18 cellular contexts compared by ENCODE assay signal in the genomic region with DNA sequence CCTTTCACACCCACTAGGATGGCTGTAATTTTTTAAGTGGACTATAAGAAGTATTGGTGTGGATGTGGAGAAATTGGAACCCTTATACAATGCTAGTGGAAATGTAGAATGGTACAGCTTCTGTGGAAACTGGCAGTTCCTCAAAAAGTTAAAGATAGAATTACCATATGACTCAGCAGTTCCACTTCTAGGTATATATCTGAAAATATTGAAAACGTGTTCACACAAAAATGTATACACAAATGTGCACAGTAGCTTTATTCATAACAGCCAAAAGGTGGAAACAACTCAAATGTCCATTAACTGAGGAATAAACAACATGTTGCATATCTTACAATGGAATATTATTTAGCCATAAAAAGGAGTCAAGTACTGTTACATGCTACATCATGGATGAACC. TPM values are rescaled to one million over a fixed set of nuclear protein-coding genes. Genes with fewer than 3 reads are reported as not detected.
DNase-seq lines count a peak whose midpoint lies in the region; ATAC-seq and TF ChIP-seq lines count a peak whose summit lies in the region.
"Had no signal": no experiment of that assay in that cellular context is flagged by ENCODE, and none has a peak within 500 bp of the region (broad histone marks: within the 10 kb centered on the region; RNA-seq: fewer than 3 reads in every experiment).

No MANE protein-coding gene starts in this region.

- H3K9me3 ChIP-seq in BE2C (no peaks in the 10 kb centered on the region), tibial artery (no peaks in the 10 kb centered on the region)
- H3K9me3 ChIP-seq: MG63, sigmoid colon, thoracic aorta had no signal

- no peaks in the 10 kb centered on the region for H3K27me3 ChIP-seq in BE2C
- H3K27me3 ChIP-seq in tibial artery, result no peaks in the 10 kb centered on the region
- H3K27me3 ChIP-seq: MG63, sigmoid colon had no signal

- ATAC-seq in GM18861 (IDR thresholded peaks at IDR 0.05; ENCODE audit: unreplicated experiment) (peak; percentile 50), HG03342 (IDR thresholded peaks at IDR 0.05; ENCODE audit: unreplicated experiment) (peak; percentile 59), GM21423 (IDR thresholded peaks at IDR 0.05; ENCODE audit: unreplicated experiment) (no peak), omental fat pad (ENCODE audit: low FRiP score) (no peak)
- ATAC-seq: activated CD4-positive, alpha-beta T cell treated with anti-CD3 and anti-CD28 coated beads for 36 hours; esophagus mucosa had no signal

- intact Hi-C loops in tibial artery (cut with DNase I; ENCODE audit: low total_unique reads), result no loop called here

- no peak overlapping the region for H3K4me3 ChIP-seq in BE2C (ENCODE audit: low read depth, low read length)
- H3K4me3 ChIP-seq in tibial artery, result no peak overlapping the region
- H3K4me3 ChIP-seq: MG63, sigmoid colon, thoracic aorta had no signal

- no peak overlapping the region for H3K27ac ChIP-seq in tibial artery
- H3K27ac ChIP-seq: sigmoid colon, thoracic aorta had no signal

- H3K4me1 ChIP-seq in BE2C (no peaks in the 10 kb centered on the region), tibial artery (no peaks in the 10 kb centered on the region)
- H3K4me1 ChIP-seq: sigmoid colon had no signal

- DNase-seq in CD1c-positive myeloid dendritic cell (ENCODE audit: extremely low spot score) (peak; percentile 42), SIG-M5 (lab: John Stamatoyannopoulos, UW) (peak; percentile 54), BE2C (no peak), omental fat pad (ENCODE audit: low spot score) (no peak), tibial artery (no peak)
- DNase-seq: activated CD4-positive, alpha-beta T cell treated with anti-CD3 and anti-CD28 coated beads for 36 hours; glutamatergic neuron; H9; islet precursor cell; MG63; NCI-H748 treated with DMSO at 0.1 percent for 48 hours; sigmoid colon; stimulated activated CD4-positive, alpha-beta T cell treated with anti-CD3 and anti-CD28 coated beads, Interleukin-2, amount 100 ng/mL, for 48 hours had no signal

- H3K36me3 ChIP-seq in BE2C (no peaks in the 10 kb centered on the region; the same call in 1 of the 2 replicates), tibial artery (peaks cover 28 to 36% (median 32%) of the 10 kb centered on the region in 3 donors)

- no peak for TF ChIP-seq CTCF in BE2C (IDR thresholded peaks at IDR 0.05; ENCODE audit: low read depth, low read length)
- no peak for TF ChIP-seq CTCF in omental fat pad (IDR thresholded peaks at IDR 0.05)
- no peak for TF ChIP-seq CTCF in tibial artery (IDR thresholded peaks at IDR 0.05)

RNA-seq across cellular contexts. Expression of a gene that starts 17.7 kb away (rescaled TPM):
- 16.7 TPM for polyA plus RNA-seq in BE2C (2012; ENCODE audit: insufficient read depth, insufficient read length, low read depth)
- 100 to 1,000 TPM; 102 to 143 (median 121) TPM for total RNA-seq in omental fat pad

Comparison
In these comparisons a context has a peak if more than half of its experiments do, and no peak if none do; other contexts are left out.
1. DNase-seq: peak in CD1c-positive myeloid dendritic cell (single experiment) and SIG-M5 (single experiment); none in BE2C (single experiment), omental fat pad (single experiment) and tibial artery (0 of 2).
2. ATAC-seq: peak in GM18861 (single experiment) and HG03342 (single experiment); none in GM21423 (single experiment) and omental fat pad (single experiment).